ENCODE assay signal across 1 cellular context in genomic region chr7:77538186-77538907, GRCh38.
TF ChIP-seq lines count a peak whose summit lies in the region.

No MANE protein-coding gene starts in this region.

TF ChIP-seq in HEK293, 187 proteins besides CTCF, POLR2A, EP300 and RAD21 (continued from another document):
- TF ChIP-seq PRDM10 (tag by site-specific recombination; IDR thresholded peaks at IDR 0.05) (peak; percentile 91), ZXDB (tag by site-specific recombination; IDR thresholded peaks at IDR 0.05) (peak; percentile 99), ZNF629 (tag by site-specific recombination; IDR thresholded peaks at IDR 0.05) (0 out of 2 replicates have a peak, but pooled peaks have one; percentile 19), GLIS2 (tag by site-specific recombination; IDR thresholded peaks at IDR 0.05) (peak; percentile 64), ZBTB17 (tag by site-specific recombination; IDR thresholded peaks at IDR 0.05) (peak; percentile 58; the same call in 1 of the 2 replicates), WT1 (tag by site-specific recombination; IDR thresholded peaks at IDR 0.05) (0 out of 2 replicates have a peak, but pooled peaks have one; percentile 10), ZNF2 (tag by site-specific recombination; IDR thresholded peaks at IDR 0.05) (no peak), ZFP69B (tag by site-specific recombination; IDR thresholded peaks at IDR 0.05) (peak; percentile 26; the same call in 1 of the 2 replicates), ZBTB8A (tag by site-specific recombination; IDR thresholded peaks at IDR 0.05) (peak; percentile 48), BCL11B (tag by site-specific recombination; IDR thresholded peaks at IDR 0.05; ENCODE audit: low read depth) (no peak), SP7 (tag by site-specific recombination; IDR thresholded peaks at IDR 0.05) (peak; percentile 31; the same call in 1 of the 2 replicates), ZBTB11 (tag by site-specific recombination; conservative IDR thresholded peaks at IDR 0.05; ENCODE audit: low read depth) (peak; percentile 91), MZF1 (tag by site-specific recombination; IDR thresholded peaks at IDR 0.05; ENCODE audit: borderline replicate concordance) (peak; percentile 62; the same call in 1 of the 2 replicates), ZFHX2 (tag by site-specific recombination; conservative IDR thresholded peaks at IDR 0.05) (peak; percentile 95)
